Comparison of ENCODE assay signal across 28 cellular contexts in genomic region chrX:14801136-14801535, GRCh38.
DNase-seq lines count a peak whose midpoint lies in the region; ATAC-seq, FAIRE-seq and TF ChIP-seq lines count a peak whose summit lies in the region.
"Had no signal": no experiment of that assay in that cellular context is flagged by ENCODE, and none has a peak within 500 bp of the region (broad histone marks: within the 10 kb centered on the region; RNA-seq: fewer than 3 reads in every experiment).

No MANE protein-coding gene starts in this region.

- H3K79me2 ChIP-seq in trophoblast cell (ENCODE audit: control insufficient read depth, insufficient read depth, low read length, poor library complexity) (no peaks in the 10 kb centered on the region), HepG2 (ENCODE audit: insufficient read depth, low read length) (no peaks in the 10 kb centered on the region)
- H3K79me2 ChIP-seq: hepatocyte, parathyroid adenoma had no signal

- H3K14ac ChIP-seq in trophoblast cell (ENCODE audit: low read length): no peak overlapping the region

- H4K20me1 ChIP-seq in HepG2 (ENCODE audit: insufficient read depth, low read length): no peaks in the 10 kb centered on the region

- ATAC-seq in HepG2: no peak
- ATAC-seq: activated naive CD8-positive, alpha-beta T cell treated with anti-CD3 and anti-CD28 coated beads, Interleukin-2, amount 50 U/mL, for 24 hours; GM12878; K562; natural killer cell had no signal

- H2BK120ac ChIP-seq in trophoblast cell (ENCODE audit: insufficient read depth, low read length, poor library complexity): no peak overlapping the region

- H3K23ac ChIP-seq in trophoblast cell (ENCODE audit: low read length): no peak overlapping the region

- no peak overlapping the region for H3K4me3 Mint-ChIP-seq in Caco-2 (ENCODE audit: unreplicated experiment)
- H3K4me3 Mint-ChIP-seq: activated naive CD8-positive, alpha-beta T cell treated with anti-CD3 and anti-CD28 coated beads, Interleukin-2, amount 50 U/mL, for 24 hours; H9; natural killer cell had no signal

- H3K4me2 ChIP-seq in trophoblast cell (ENCODE audit: low read length) (no peak overlapping the region), HepG2 (ENCODE audit: low read depth, low read length) (no peak overlapping the region)
- H3K4me2 ChIP-seq: hepatocyte had no signal

- H3K4me1 ChIP-seq in trophoblast cell (ENCODE audit: control insufficient read depth in 1 of 2, insufficient read depth in 2 of 2, low read length in 2 of 2) (peaks cover 2 to 3% of the 10 kb centered on the region in 2 experiments), Caco-2 (no peaks in the 10 kb centered on the region), HepG2 (ENCODE audit: insufficient read depth, low read length) (no peaks in the 10 kb centered on the region)
- H3K4me1 ChIP-seq: BE2C, parathyroid adenoma, sigmoid colon, tibial nerve had no signal

- no peak overlapping the region for H2AK5ac ChIP-seq in trophoblast cell (ENCODE audit: low read length)

- WGBS in trophoblast cell (ENCODE audit: extremely low coverage, insufficient coverage, insufficient read length): no CpG with 5 or more reads among the region's 2 CpGs
- WGBS in HepG2 (ENCODE audit: low lambda C conversion rate): 57% methylated on average over 1 of the region's 2 CpGs

- intact Hi-C loops in Caco-2 (cut with micrococcal nuclease; ENCODE audit: unreplicated experiment): no loop called here
- intact Hi-C loops in HepG2 (cut with micrococcal nuclease; ENCODE audit: unreplicated experiment): no loop called here

- H3K27me3 Mint-ChIP-seq in Caco-2 (ENCODE audit: insufficient read depth, unreplicated experiment): no peaks in the 10 kb centered on the region
- H3K27me3 Mint-ChIP-seq: activated naive CD8-positive, alpha-beta T cell treated with anti-CD3 and anti-CD28 coated beads, Interleukin-2, amount 50 U/mL, for 24 hours had no signal

- no peak overlapping the region for H3K27ac Mint-ChIP-seq in Caco-2 (ENCODE audit: unreplicated experiment)
- H3K27ac Mint-ChIP-seq: activated naive CD8-positive, alpha-beta T cell treated with anti-CD3 and anti-CD28 coated beads, Interleukin-2, amount 50 U/mL, for 24 hours; H9; natural killer cell had no signal

- no peak overlapping the region for H3K18ac ChIP-seq in trophoblast cell (ENCODE audit: low read length)

- in situ Hi-C loops in HepG2 (cut with HindIII; ENCODE audit: extremely low pct_ligation_motif_present, low pct_unique_long_range_greater_than_20kb): no loop called here

- H3K36me3 Mint-ChIP-seq in Caco-2 (ENCODE audit: insufficient read depth, unreplicated experiment): no peaks in the 10 kb centered on the region
- H3K36me3 Mint-ChIP-seq: natural killer cell had no signal

- no peak for TF ChIP-seq POLR2A in HepG2 (IDR thresholded peaks at IDR 0.05; ENCODE audit: insufficient read depth in 1 of 2, low read depth in 2 of 2, low read length in 2 of 2)

- TF ChIP-seq EP300 in HepG2 (IDR thresholded peaks at IDR 0.05; ENCODE audit: low read depth in 2 of 2, low read length in 2 of 2): no peak
- no peak for TF ChIP-seq EP300 in HepG2 (CRISPR knock-in tag; IDR thresholded peaks at IDR 0.05; ENCODE audit: borderline replicate concordance)

- no peak overlapping the region for H2AFZ ChIP-seq in trophoblast cell (ENCODE audit: insufficient read depth, low read length, poor library complexity)
- H2AFZ ChIP-seq in HepG2 (ENCODE audit: low read length): no peak overlapping the region
- H2AFZ ChIP-seq: hepatocyte, parathyroid adenoma had no signal

- H4K8ac ChIP-seq in trophoblast cell (ENCODE audit: low read depth, low read length): no peak overlapping the region

- no peak overlapping the region for H2BK5ac ChIP-seq in trophoblast cell (ENCODE audit: low read depth, low read length, poor library complexity)

- no peaks in the 10 kb centered on the region for H3K27me3 ChIP-seq in trophoblast cell (ENCODE audit: insufficient read depth, low read length)
- H3K27me3 ChIP-seq in Caco-2 (replicated peaks; ENCODE audit: control insufficient read depth, insufficient read depth, low read length): no peaks in the 10 kb centered on the region
- no peaks in the 10 kb centered on the region for H3K27me3 ChIP-seq in HepG2 (ENCODE audit: control insufficient read depth in 1 of 2, insufficient read depth in 2 of 2, low read length in 2 of 2)
- H3K27me3 ChIP-seq: BE2C, hepatocyte, sigmoid colon, tibial nerve had no signal

- no peak overlapping the region for H3K9ac ChIP-seq in trophoblast cell (ENCODE audit: low read length)
- no peak overlapping the region for H3K9ac ChIP-seq in HepG2 (ENCODE audit: insufficient read depth, low read depth, low read length)
- H3K9ac ChIP-seq: parathyroid adenoma had no signal

- no peaks in the 10 kb centered on the region for H3K9me3 ChIP-seq in trophoblast cell (ENCODE audit: insufficient read depth, low read depth, low read length)
- no peaks in the 10 kb centered on the region for H3K9me3 ChIP-seq in Caco-2
- no peaks in the 10 kb centered on the region for H3K9me3 ChIP-seq in HepG2 (ENCODE audit: low read length)
- H3K9me3 ChIP-seq: BE2C, sigmoid colon, tibial nerve had no signal

- H3K27ac ChIP-seq in trophoblast cell (ENCODE audit: low read depth, low read length): no peak overlapping the region
- no peak overlapping the region for H3K27ac ChIP-seq in HepG2 (ENCODE audit: extremely low read length, insufficient read depth, low read length)
- H3K27ac ChIP-seq: hepatocyte, parathyroid adenoma, sigmoid colon, tibial nerve had no signal

- no peak overlapping the region for H3K4me3 ChIP-seq in fibroblast of mammary gland (ENCODE audit: control insufficient read depth, low read depth, low read length)
- no peak overlapping the region for H3K4me3 ChIP-seq in trophoblast cell (ENCODE audit: low read depth, low read length)
- H3K4me3 ChIP-seq in Caco-2 (ENCODE audit: low read depth, low read length): no peak overlapping the region
- no peak overlapping the region for H3K4me3 ChIP-seq in HepG2 (replicated peaks in 1 of 3; ENCODE audit: insufficient read depth in 1 of 3, low read depth in 2 of 3, low read length in 3 of 3)
- H3K4me3 ChIP-seq: GM12878, hepatocyte, K562, sigmoid colon, tibial nerve had no signal

- H4K91ac ChIP-seq in trophoblast cell (ENCODE audit: low read depth, low read length): no peak overlapping the region

- CTCF ChIA-PET in Caco-2 (lab: Charles Lee): no interaction called here
- CTCF ChIA-PET in HepG2 (lab: Yijun Ruan, JAX; ENCODE audit: low intra/inter-chr PET ratio, low total read pairs): no interaction called here

- no peaks in the 10 kb centered on the region for H3K4me1 Mint-ChIP-seq in Caco-2 (ENCODE audit: low read depth, unreplicated experiment)
- H3K4me1 Mint-ChIP-seq: H9, natural killer cell had no signal

- TF ChIP-seq RAD21 in HepG2 (CRISPR knock-in tag; IDR thresholded peaks at IDR 0.05): no peak

- H2BK12ac ChIP-seq in trophoblast cell (ENCODE audit: low read length): no peak overlapping the region

- H4K12ac ChIP-seq in trophoblast cell (ENCODE audit: low read depth, low read length): no peak overlapping the region

- H3K4ac ChIP-seq in trophoblast cell (ENCODE audit: low read depth, low read length): no peak overlapping the region

- DNase-seq in ELF-1 (ENCODE audit: low read depth, low spot score): peak; percentile 81
- peak; percentile 70 for DNase-seq in RPMI7951 (ENCODE audit: low read depth)
- DNase-seq in fibroblast of mammary gland (ENCODE audit: low read depth): peak; percentile 36
- DNase-seq in trophoblast cell: peak; percentile 16 to 32
- DNase-seq in Caco-2: no peak
- DNase-seq in activated naive CD4-positive, alpha-beta T cell treated with anti-CD3 and anti-CD28 coated beads, Interleukin-2, amount 50 U/mL, for 16 hours: no peak
- DNase-seq in CD1c-positive myeloid dendritic cell (ENCODE audit: extremely low spot score): no peak
- no peak for DNase-seq in HepG2 (ENCODE audit: low spot score)
- DNase-seq: activated CD4-positive, alpha-beta T cell treated with anti-CD3 and anti-CD28 coated beads for 4 hours; activated naive CD8-positive, alpha-beta T cell treated with anti-CD3 and anti-CD28 coated beads, Interleukin-2, amount 50 U/mL, for 24 hours; BE2C; central memory CD4-positive, alpha-beta T cell; effector CD4-positive, alpha-beta T cell; GDM1; H9; kidney glomerular epithelial cell; natural killer cell; NCI-H1092; NCI-H2081 treated with DMSO at 0.1 percent for 48 hours; NCI-H510A; sigmoid colon; stimulated activated naive CD4-positive, alpha-beta T cell treated with Interleukin-2 at 50 U/mL for 16 hours had no signal

- H3K79me1 ChIP-seq in trophoblast cell (ENCODE audit: low read length): no peaks in the 10 kb centered on the region

- no peak for FAIRE-seq in HepG2 (lab: Jason Lieb, UNC)
- FAIRE-seq: D721Med, GM12878, K562 had no signal

- no TSS peak for BruUV-seq in Caco-2 (replicated peaks; lab: Mats Ljungman, UMichigan)
- no TSS peak for BruUV-seq in HepG2 (replicated peaks; lab: Mats Ljungman, UMichigan)

- H3K9me3 Mint-ChIP-seq in Caco-2 (ENCODE audit: unreplicated experiment): peaks cover 9% of the 10 kb centered on the region
- H3K9me3 Mint-ChIP-seq: activated naive CD8-positive, alpha-beta T cell treated with anti-CD3 and anti-CD28 coated beads, Interleukin-2, amount 50 U/mL, for 24 hours had no signal

- TF ChIP-seq CTCF in fibroblast of mammary gland (conservative IDR thresholded peaks at IDR 0.05; ENCODE audit: control insufficient read depth, insufficient read depth, low read depth, low read length) (no peak), Caco-2 (IDR thresholded peaks at IDR 0.05; ENCODE audit: insufficient read depth in 1 of 2, low read depth in 1 of 2, low read length in 1 of 2, severe bottlenecking in 1 of 2, unreplicated experiment in 1 of 2) (no peak), HepG2 (CRISPR knock-in tag; IDR thresholded peaks at IDR 0.05) (no peak)

- H3K36me3 ChIP-seq in trophoblast cell (ENCODE audit: control insufficient read depth in 1 of 2, insufficient read depth in 2 of 2, low read length in 2 of 2) (no peaks in the 10 kb centered on the region), Caco-2 (ENCODE audit: control insufficient read depth, insufficient read depth, low read length) (no peaks in the 10 kb centered on the region), HepG2 (replicated peaks in 1 of 2; ENCODE audit: control insufficient read depth in 1 of 2, insufficient read depth in 2 of 2, low read length in 2 of 2) (no peaks in the 10 kb centered on the region)
- H3K36me3 ChIP-seq: BE2C, sigmoid colon, tibial nerve had no signal

- POLR2A ChIA-PET in Caco-2 (lab: Charles Lee) (no interaction called here), HepG2 (lab: Yijun Ruan, JAX) (no interaction called here)

TF ChIP-seq in HepG2, 621 proteins besides CTCF, POLR2A, EP300 and RAD21 (continues in another document):
- TF ChIP-seq ARHGAP35 (CRISPR knock-in tag; IDR thresholded peaks at IDR 0.05; ENCODE audit: borderline replicate concordance): no peak

Comparison
In these comparisons a context has a peak if more than half of its experiments do, and no peak if none do; other contexts are left out.
1. DNase-seq: peak in ELF-1 (single experiment), RPMI7951 (single experiment), fibroblast of mammary gland (single experiment) and trophoblast cell (2 of 2); none in Caco-2 (0 of 2), activated naive CD4-positive, alpha-beta T cell treated with anti-CD3 and anti-CD28 coated beads, Interleukin-2, amount 50 U/mL, for 16 hours (single experiment), CD1c-positive myeloid dendritic cell (single experiment) and HepG2 (single experiment).